Comparison of ENCODE assay signal across 1 cellular context in the genomic region with DNA sequence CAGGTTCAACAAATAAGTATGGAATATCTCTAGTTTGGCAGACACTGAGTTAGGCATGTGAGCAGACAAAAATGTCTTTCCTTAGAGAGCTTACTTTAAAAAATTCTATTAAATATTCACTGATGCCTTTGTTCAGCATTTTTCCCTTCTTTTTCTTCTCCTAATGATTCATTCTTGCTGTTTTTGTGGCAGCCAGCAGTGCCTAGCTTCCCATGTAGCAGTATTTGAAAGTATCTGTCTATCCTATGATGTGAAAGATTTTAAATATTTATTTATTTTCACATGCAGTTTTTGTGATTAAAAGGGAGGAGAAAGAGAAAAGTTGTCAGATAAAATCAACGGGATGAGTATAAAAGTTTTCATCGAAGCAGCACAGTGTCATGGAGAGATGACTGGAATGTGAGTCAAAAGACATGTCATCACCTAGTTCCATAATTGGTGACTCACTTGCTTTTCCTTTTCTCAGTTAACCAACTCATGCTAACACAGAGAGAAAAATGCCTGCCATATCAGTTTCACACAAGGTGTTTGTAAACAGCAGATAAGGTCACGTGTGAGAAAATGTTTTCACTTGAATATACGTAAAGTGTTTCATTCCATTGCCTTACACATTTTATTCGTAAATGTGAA.
TF ChIP-seq lines count a peak whose summit lies in the region.

No MANE protein-coding gene starts in this region.

TF ChIP-seq in IMR-90, 13 proteins besides CTCF, POLR2A, EP300 and RAD21 (continued from another document):
- TF ChIP-seq CHD1 (IDR thresholded peaks at IDR 0.05; ENCODE audit: low read depth, low read length) (peak; percentile 50; the same call in 1 of the 2 replicates), BHLHE40 (IDR thresholded peaks at IDR 0.05; ENCODE audit: low read depth, low read length) (peak; percentile 99), MAFK (IDR thresholded peaks at IDR 0.05; ENCODE audit: low read depth, low read length) (peak; percentile 45; the same call in 1 of the 2 replicates), MXI1 (IDR thresholded peaks at IDR 0.05; ENCODE audit: borderline replicate concordance, low read depth, low read length) (no peak), FOS (IDR thresholded peaks at IDR 0.05; ENCODE audit: low read depth, low read length) (peak; percentile 97)
